Comparison of ENCODE assay signal across 13 cellular contexts in the genomic region with DNA sequence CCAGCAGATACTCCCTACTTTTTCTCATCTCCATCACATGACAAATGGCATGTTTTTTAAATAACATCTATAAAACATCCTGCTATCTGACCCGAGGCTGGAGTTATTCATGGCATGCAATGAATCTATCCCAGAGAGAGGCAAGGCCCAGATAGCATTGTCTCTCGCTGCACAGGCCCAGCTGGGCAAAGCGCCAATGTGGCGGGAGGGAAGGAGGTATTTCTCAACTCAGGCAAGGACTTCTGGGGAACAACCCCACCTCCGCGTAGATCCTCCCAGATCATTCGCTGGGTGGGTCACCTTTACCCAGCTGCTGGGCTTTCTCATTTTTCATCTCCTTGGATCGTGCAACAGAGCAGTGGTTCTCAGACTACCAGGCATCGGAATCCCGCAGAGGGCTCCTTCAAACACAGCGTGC. TPM values are rescaled to one million over a fixed set of nuclear protein-coding genes. Genes with fewer than 3 reads are reported as not detected.
A peak's percentile ranks its signal among the peaks of the same experiment; 100 is the strongest.
DNase-seq lines count a peak whose midpoint lies in the region; ATAC-seq and TF ChIP-seq lines count a peak whose summit lies in the region.
"Had no signal": no experiment of that assay in that cellular context is flagged by ENCODE, and none has a peak within 500 bp of the region (broad histone marks: within the 10 kb centered on the region; RNA-seq: fewer than 3 reads in every experiment).

No MANE protein-coding gene starts in this region.

- DNase-seq in HT-29 (ENCODE audit: low spot score) (peak; percentile 5), astrocyte of the spinal cord (ENCODE audit: low read depth, low spot score) (peak; percentile 72), iPS-NIHi11 (ENCODE audit: low spot score) (peak; percentile 41), thoracic aorta (ENCODE audit: low spot score) (no peak), SKM-1 treated with dmso at 0.1 percent for 144 hours (lab: John Stamatoyannopoulos, UW; ENCODE audit: unreplicated experiment) (no peak), NCI-H2081 treated with DMSO at 0.1 percent for 48 hours (lab: John Stamatoyannopoulos, UW) (no peak), ACHN (no peak)
- DNase-seq: activated CD4-positive, CD25-positive, alpha-beta regulatory T cell treated with anti-CD3 and anti-CD28 coated beads, Interleukin-2, amount 50 U/mL, for 72 hours; MM.1S; stimulated activated CD4-positive, alpha-beta T cell treated with anti-CD3 and anti-CD28 coated beads, Interleukin-2, amount 100 ng/mL, for 24 hours had no signal

- no peaks in the 10 kb centered on the region for H3K9me3 ChIP-seq in thoracic aorta
- H3K9me3 ChIP-seq: suprapubic skin had no signal

- peaks cover 2% of the 10 kb centered on the region for H3K36me3 ChIP-seq in thoracic aorta
- H3K36me3 ChIP-seq: suprapubic skin had no signal

- H3K4me3 ChIP-seq in astrocyte of the spinal cord (ENCODE audit: low read depth, low read length) (no peak overlapping the region), thoracic aorta (no peak overlapping the region)
- H3K4me3 ChIP-seq: PC-9, suprapubic skin had no signal

- H3K27me3 ChIP-seq in thoracic aorta (replicated peaks; ENCODE audit: insufficient read depth) = no peaks in the 10 kb centered on the region
- H3K27me3 ChIP-seq: suprapubic skin had no signal

- peaks cover 27 to 86% of the 10 kb centered on the region in 2 donors for H3K4me1 ChIP-seq in thoracic aorta (ENCODE audit: control insufficient read depth in 1 of 2, low read depth in 2 of 2)

- in situ Hi-C loops in astrocyte of the spinal cord (cut with HindIII; ENCODE audit: low sequenced_read_pairs) = no loop called here
- in situ Hi-C loops in ACHN (cut with HindIII; ENCODE audit: low pct_ligation_motif_present, low pct_unique_long_range_greater_than_20kb, low sequenced_read_pairs) = no loop called here

- no peak for ATAC-seq in thoracic aorta (ENCODE audit: insufficient number of reproducible peaks, low FRiP score, low read depth)
- no peak for ATAC-seq in HG03039 (IDR thresholded peaks at IDR 0.05; ENCODE audit: unreplicated experiment)

- TF ChIP-seq CTCF in astrocyte of the spinal cord (IDR thresholded peaks at IDR 0.05; ENCODE audit: low read depth, low read length) = no peak
- TF ChIP-seq CTCF in thoracic aorta (IDR thresholded peaks at IDR 0.05) = no peak

- peak overlapping the region; percentile 32 to 91 for H3K27ac ChIP-seq in thoracic aorta
- H3K27ac ChIP-seq: PC-9, suprapubic skin had no signal

RNA-seq across cellular contexts. Expression of a gene that starts 59.8 kb away (rescaled TPM):
- total RNA-seq in HT-29 (2014; rRNA removed; shearing (Covaris generic)) = not detected in 2 replicates
- total RNA-seq in thoracic aorta = 100 to 1,000 TPM in 1 of 2 donors, 10 to 100 TPM in 1; 40.2 to 177 TPM
- total RNA-seq: PC-9 had no signal

Comparison
In these comparisons a context has a peak if more than half of its experiments do, and no peak if none do; other contexts are left out.
1. DNase-seq: peak in HT-29 (single experiment), astrocyte of the spinal cord (single experiment) and iPS-NIHi11 (single experiment); none in thoracic aorta (single experiment), SKM-1 treated with dmso at 0.1 percent for 144 hours (single experiment), NCI-H2081 treated with DMSO at 0.1 percent for 48 hours (single experiment) and ACHN (single experiment).
2. RNA of a gene that starts 59.8 kb away (total RNA-seq): 40.2 to 177 TPM in thoracic aorta; not detected in HT-29; every median in the first group is over 10 times any median in the second.